13 cellular contexts compared by ENCODE assay signal in genomic region chr9:130825809-130826208, GRCh38. TPM values are rescaled to one million over a fixed set of nuclear protein-coding genes. Genes with fewer than 3 reads are reported as not detected.
DNase-seq lines count a peak whose midpoint lies in the region; ATAC-seq, FAIRE-seq and TF ChIP-seq lines count a peak whose summit lies in the region.
"Had no signal": no experiment of that assay in that cellular context is flagged by ENCODE, and none has a peak within 500 bp of the region (broad histone marks: within the 10 kb centered on the region; RNA-seq: fewer than 3 reads in every experiment).

No MANE protein-coding gene starts in this region.

- H3K9me3 ChIP-seq in SK-N-SH (peaks cover 7% of the 10 kb centered on the region; the same call in 1 of the 2 replicates), H1 (ENCODE audit: insufficient read depth in 2 of 2, low read depth in 1 of 2, low read length in 1 of 2) (peaks cover 2 to 3% of the 10 kb centered on the region in 2 experiments; a peak in 2 of 4 replicates), neuronal stem cell (replicated peaks in 1 of 2; ENCODE audit: control insufficient read depth in 2 of 2, insufficient read depth in 1 of 2, low read depth in 1 of 2, low read length in 2 of 2) (peaks cover 0 to 18% of the 10 kb centered on the region in 2 donors), transverse colon (no peaks in the 10 kb centered on the region)

- H3K18ac ChIP-seq in H1 (ENCODE audit: extremely low read depth, low read length): no peak overlapping the region; the same call in 1 of the 2 replicates
- H3K18ac ChIP-seq in neuronal stem cell (ENCODE audit: low read length): no peak overlapping the region

- peak overlapping the region; percentile 79 to 84; a peak in 2 of 4 replicates for H3K27ac ChIP-seq in SK-N-SH (ENCODE audit: low read depth in 2 of 2, low read length in 1 of 2)
- no peak overlapping the region for H3K27ac ChIP-seq in H1 (ENCODE audit: low read depth, low read length)
- H3K27ac ChIP-seq in neuronal stem cell (replicated peaks; ENCODE audit: low read length): peak overlapping the region; percentile 21
- peak overlapping the region; percentile 61 to 86 (median 75) for H3K27ac ChIP-seq in transverse colon

- H2BK120ac ChIP-seq in H1 (replicated peaks; ENCODE audit: low read depth, low read length) (peak overlapping the region; percentile 96), neuronal stem cell (ENCODE audit: low read depth, low read length) (no peak overlapping the region)

- H3K4me2 ChIP-seq in SK-N-SH (peak overlapping the region; percentile 58; the same call in 1 of the 2 replicates), H1 (ENCODE audit: insufficient read depth in 1 of 2, low read depth in 2 of 2, low read length in 2 of 2) (peak overlapping the region in 1 of 2 experiments; percentile 61; a peak in 3 of 4 replicates), neuronal stem cell (ENCODE audit: insufficient read depth, low read length, poor library complexity, severe bottlenecking) (no peak overlapping the region)

- no peak for TF ChIP-seq POLR2A in H1 (IDR thresholded peaks at IDR 0.05; ENCODE audit: control extremely low read depth in 1 of 2, low read depth in 2 of 2, low read length in 2 of 2)
- no peak for TF ChIP-seq POLR2A in transverse colon (IDR thresholded peaks at IDR 0.05)

- no peaks in the 10 kb centered on the region for H3K9me2 ChIP-seq in SK-N-SH

- TF ChIP-seq EP300 in SK-N-SH (IDR thresholded peaks at IDR 0.05; ENCODE audit: borderline replicate concordance in 1 of 2, low read depth in 1 of 2, low read length in 1 of 2) (no peak), H1 (IDR thresholded peaks at IDR 0.05; ENCODE audit: borderline replicate concordance in 1 of 2, low read depth in 2 of 2, low read length in 2 of 2) (no peak), transverse colon (IDR thresholded peaks at IDR 0.05; ENCODE audit: low read depth) (no peak)

- no peaks in the 10 kb centered on the region for H4K20me1 ChIP-seq in SK-N-SH (ENCODE audit: insufficient read depth)
- no peaks in the 10 kb centered on the region for H4K20me1 ChIP-seq in H1 (replicated peaks in 1 of 2; ENCODE audit: control insufficient read depth in 1 of 2, insufficient read depth in 2 of 2, low read length in 2 of 2)

- peaks cover 21 to 34% of the 10 kb centered on the region in 2 experiments; a peak in 3 of 4 replicates for H3K4me1 ChIP-seq in SK-N-SH (ENCODE audit: control insufficient read depth in 1 of 2, insufficient read depth in 2 of 2, low read depth in 1 of 2, low read length in 1 of 2)
- H3K4me1 ChIP-seq in H1 (replicated peaks in 1 of 4; ENCODE audit: control insufficient read depth in 3 of 4, insufficient read depth in 4 of 4, low read length in 3 of 4): peaks cover 11 to 28% (median 19%) of the 10 kb centered on the region in 4 experiments
- peaks cover 15 to 24% of the 10 kb centered on the region in 2 donors for H3K4me1 ChIP-seq in neuronal stem cell (ENCODE audit: control insufficient read depth in 2 of 2, insufficient read depth in 1 of 2, low read depth in 1 of 2, low read length in 2 of 2)
- peaks cover 30 to 54% (median 35%) of the 10 kb centered on the region in 4 donors for H3K4me1 ChIP-seq in transverse colon

- peaks cover 15% of the 10 kb centered on the region for H3F3A ChIP-seq in SK-N-SH (replicated peaks; ENCODE audit: insufficient read depth)

- H3K36me3 ChIP-seq in SK-N-SH (replicated peaks in 1 of 2; ENCODE audit: control insufficient read depth in 1 of 2, insufficient read depth in 2 of 2, low read length in 1 of 2): peaks cover 0 to 7% of the 10 kb centered on the region in 2 experiments
- no peaks in the 10 kb centered on the region for H3K36me3 ChIP-seq in H1 (ENCODE audit: control insufficient read depth in 2 of 4, insufficient read depth in 4 of 4, low read length in 3 of 4)
- no peaks in the 10 kb centered on the region for H3K36me3 ChIP-seq in neuronal stem cell (replicated peaks in 1 of 2; ENCODE audit: control insufficient read depth in 2 of 2, insufficient read depth in 2 of 2, low read length in 2 of 2)
- no peaks in the 10 kb centered on the region for H3K36me3 ChIP-seq in transverse colon

- H2BK12ac ChIP-seq in H1 (ENCODE audit: low read depth, low read length) (no peak overlapping the region), neuronal stem cell (ENCODE audit: low read length) (no peak overlapping the region)

- peak overlapping the region; percentile 78 for H4K5ac ChIP-seq in H1 (ENCODE audit: insufficient read length, low read depth, low read length)

- H2AK5ac ChIP-seq in H1 (ENCODE audit: low read depth, low read length) (no peak overlapping the region), neuronal stem cell (ENCODE audit: low read depth, low read length) (no peak overlapping the region)

- H3K56ac ChIP-seq in H1 (replicated peaks; ENCODE audit: insufficient read length, low read depth, low read length): no peak overlapping the region

- no peak overlapping the region for H3K4me3 ChIP-seq in SK-N-SH (ENCODE audit: low read depth in 2 of 2, low read length in 1 of 2)
- H3K4me3 ChIP-seq in H1 (ENCODE audit: extremely low read depth in 1 of 4, insufficient read depth in 2 of 4, low read depth in 3 of 4, low read length in 4 of 4): peak overlapping the region in 1 of 4 experiments; percentile 40; a peak in 1 of 8 replicates
- H3K4me3 ChIP-seq in neuronal stem cell (ENCODE audit: low read length in 2 of 2): no peak overlapping the region
- no peak overlapping the region for H3K4me3 ChIP-seq in transverse colon

- H2BK5ac ChIP-seq in H1 (ENCODE audit: low read depth, low read length): no peak overlapping the region
- H2BK5ac ChIP-seq in neuronal stem cell (ENCODE audit: low read length): no peak overlapping the region

- WGBS in SK-N-SH (ENCODE audit: low lambda C conversion rate): 98% methylated on average over 5 of the region's 5 CpGs
- 81% methylated on average over 5 of the region's 5 CpGs; no CpG with 5 or more reads in 1 of the 2 experiments for WGBS in H1 (ENCODE audit: extremely low coverage in 1 of 2, insufficient coverage in 1 of 2, insufficient read length in 1 of 2, insufficient replicate concordance in 2 of 2, low coverage in 1 of 2, low lambda C conversion rate in 2 of 2, missing lambda C conversion rate in 1 of 2), 2 experiments
- no CpG with 5 or more reads among the region's 5 CpGs for WGBS in neuronal stem cell (ENCODE audit: extremely low coverage in 2 of 2, insufficient read length in 2 of 2, insufficient replicate concordance in 1 of 2), 2 donors
- WGBS in transverse colon (ENCODE audit: low coverage in 1 of 2), 2 donors: 91% methylated on average over 3 to 5 of the region's 5 CpGs

- in situ Hi-C loops in transverse colon (cut with MboI; ENCODE audit: low pct_ligation_motif_present in 1 of 4, low pct_unique_long_range_greater_than_20kb in 1 of 4, low sequenced_read_pairs in 3 of 4): no loop called here

- TF ChIP-seq CTCF in SK-N-SH (IDR thresholded peaks at IDR 0.05) (no peak), H1 (IDR thresholded peaks at IDR 0.05; ENCODE audit: control extremely low read depth in 1 of 3, insufficient read depth in 1 of 3, low read depth in 1 of 3, low read length in 3 of 3) (no peak), transverse colon (IDR thresholded peaks at IDR 0.05) (no peak)

- DNase-seq in SK-N-SH (no peak), H1 (ENCODE audit: low read depth in 1 of 2, low spot score in 2 of 2) (no peak), neuronal stem cell (ENCODE audit: low spot score) (no peak), transverse colon (no peak), HT-29 (ENCODE audit: low spot score) (no peak), DMS53 treated with DMSO at 0.1 percent for 48 hours (lab: John Stamatoyannopoulos, UW; ENCODE audit: unreplicated experiment) (no peak)
- DNase-seq: activated B cell treated with CpG ODN at 0.5 μM for 24 hours; CD4-positive, CD25-positive, alpha-beta regulatory T cell; hippocampal formation; stimulated activated CD8-positive, alpha-beta memory T cell treated with anti-CD3 and anti-CD28 coated beads, Interleukin-4, amount 100 ng/mL, for 48 hours had no signal

- peak overlapping the region; percentile 75; the same call in 1 of the 2 replicates for H2BK20ac ChIP-seq in H1 (ENCODE audit: low read length)

- H3K9ac ChIP-seq in SK-N-SH (peak overlapping the region; percentile 16; the same call in 1 of the 2 replicates), H1 (replicated peaks in 1 of 4; ENCODE audit: extremely low read depth in 1 of 4, low read depth in 3 of 4, low read length in 3 of 4) (no peak overlapping the region), neuronal stem cell (ENCODE audit: low read depth, low read length, poor library complexity) (no peak overlapping the region)

- H2AFZ ChIP-seq in SK-N-SH (ENCODE audit: low read depth) (no peak overlapping the region), H1 (ENCODE audit: low read length) (no peak overlapping the region), neuronal stem cell (ENCODE audit: low read length) (no peak overlapping the region)

- no peak for FAIRE-seq in H1 (lab: Jason Lieb, UNC)
- FAIRE-seq: HepG2 had no signal

- no peak for TF ChIP-seq RAD21 in SK-N-SH (IDR thresholded peaks at IDR 0.05; ENCODE audit: low read length)
- TF ChIP-seq RAD21 in H1 (IDR thresholded peaks at IDR 0.05 in 1 of 2, conservative IDR thresholded peaks at IDR 0.05 in 1 of 2; ENCODE audit: low read depth in 2 of 2, low read length in 2 of 2): no peak

- no peak overlapping the region for H4K91ac ChIP-seq in H1 (replicated peaks; ENCODE audit: insufficient read length, low read length)
- no peak overlapping the region for H4K91ac ChIP-seq in neuronal stem cell (ENCODE audit: low read depth, low read length, poor library complexity)

- peak overlapping the region; percentile 89 for H3K4ac ChIP-seq in H1 (replicated peaks; ENCODE audit: insufficient read length, low read depth, low read length)
- no peak overlapping the region for H3K4ac ChIP-seq in neuronal stem cell (ENCODE audit: low read length)

- H3K79me1 ChIP-seq in H1 (ENCODE audit: low read depth, low read length) (no peaks in the 10 kb centered on the region), neuronal stem cell (ENCODE audit: low read depth, low read length) (peaks cover 1% of the 10 kb centered on the region)

- peaks cover 45% of the 10 kb centered on the region for H3K79me2 ChIP-seq in SK-N-SH (ENCODE audit: insufficient read depth)
- peaks cover 0 to 35% of the 10 kb centered on the region in 2 experiments; a peak in 3 of 4 replicates for H3K79me2 ChIP-seq in H1 (ENCODE audit: control insufficient read depth in 1 of 2, insufficient read depth in 2 of 2, low read length in 2 of 2)

- H3K14ac ChIP-seq in H1 (ENCODE audit: insufficient read length) (no peak overlapping the region), neuronal stem cell (ENCODE audit: low read length) (no peak overlapping the region)

- H2BK15ac ChIP-seq in H1 (ENCODE audit: low read length) (no peak overlapping the region), neuronal stem cell (ENCODE audit: low read length) (no peak overlapping the region)

- intact Hi-C loops in transverse colon (cut with DNase I; ENCODE audit: low total_unique reads): no loop called here

- H3K23ac ChIP-seq in H1 (ENCODE audit: insufficient read length) (no peak overlapping the region), neuronal stem cell (ENCODE audit: low read depth, low read length, poor library complexity) (no peak overlapping the region)

- H3K27me3 ChIP-seq in SK-N-SH (ENCODE audit: insufficient read depth) (no peaks in the 10 kb centered on the region), H1 (replicated peaks in 1 of 4; ENCODE audit: control insufficient read depth in 3 of 4, extremely low read depth in 1 of 4, insufficient read depth in 3 of 4, low read length in 3 of 4) (no peaks in the 10 kb centered on the region), neuronal stem cell (ENCODE audit: control insufficient read depth in 3 of 3, insufficient read depth in 3 of 3, low read depth in 1 of 3, low read length in 3 of 3) (no peaks in the 10 kb centered on the region), transverse colon (no peaks in the 10 kb centered on the region)

- H4K8ac ChIP-seq in H1 (ENCODE audit: extremely low read depth, insufficient read depth, low read length): no peak overlapping the region
- no peak overlapping the region for H4K8ac ChIP-seq in neuronal stem cell (ENCODE audit: low read depth, low read length)

- CTCF ChIA-PET in SK-N-SH (lab: Yijun Ruan, JAX) (interaction anchor here (0.7 to 2.3 kb wide), 3 partner anchors 40 to 124 kb away, joined by 3 to 7 read pairs (median 4); no protein-coding TSS in a partner anchor), H1 (lab: Charles Lee; ENCODE audit: partially characterized antibody) (interaction anchor here (0.9 to 1.9 kb wide), 7 partner anchors 21 to 125 kb away, joined by 3 to 10 read pairs (median 3); no protein-coding TSS in a partner anchor)

- ATAC-seq in SK-N-SH treated with all-trans-retinoic acid at 6 μM for 48 hours: no peak
- ATAC-seq in GM19467 (IDR thresholded peaks at IDR 0.05; ENCODE audit: unreplicated experiment): no peak

- POLR2A ChIA-PET in SK-N-SH (lab: Yijun Ruan, JAX): no interaction called here
- POLR2A ChIA-PET in H1 (lab: Charles Lee; ENCODE audit: partially characterized antibody): interaction anchor here (0.7 to 3.5 kb wide), 9 partner anchors 8 to 116 kb away, joined by 3 to 24 read pairs (median 8); partner anchors contain the start of gene ABL1

- peaks cover 5% of the 10 kb centered on the region; the same call in 1 of the 2 replicates for H3K23me2 ChIP-seq in H1 (ENCODE audit: low read depth, low read length)

RNA-seq across cellular contexts. Expression of gene ABL1, which starts 9.2 kb away (rescaled TPM):
- 23.5 and 24.6 TPM in 2 replicates for polyA plus RNA-seq in SK-N-SH (2012; rRNA removed)
- polyA plus RNA-seq in SK-N-SH (2012; cell fraction: cytosol; rRNA removed): 16.8 and 22.1 TPM in 2 replicates
- 46.2 and 46.5 TPM in 2 replicates for polyA plus RNA-seq in SK-N-SH (2012; cell fraction: nucleus; rRNA removed)
- total RNA-seq in H1 (2021; fragmentation: NEBNext Ultra II Directional; extraction: Animal tissue kit (Norgen Biotek cat#: 25700)): 104 and 110 TPM in 2 replicates
- 35.3 and 50.0 TPM in 2 replicates for polyA plus RNA-seq in H1 (2011; rRNA removed)
- 41.4 TPM for polyA plus RNA-seq in H1 (2011; cell fraction: cytosol; rRNA removed)
- polyA plus RNA-seq in H1 (2011; cell fraction: nucleus; rRNA removed): 52.8 TPM
- 55.9 to 65.2 TPM (median 59.1 TPM) in 4 replicates for polyA plus RNA-seq in H1 (2012, experiment 1 of 2)
- polyA plus RNA-seq in H1 (2012, experiment 2 of 2): 58.6 TPM
- polyA plus RNA-seq in H1 (2013, experiment 1 of 2): 42.6 TPM
- polyA plus RNA-seq in H1 (2013, experiment 2 of 2): 43.7 TPM
- 78.2 and 79.9 TPM in 2 replicates for polyA minus RNA-seq in H1 (2011; rRNA and poly(A)+ RNA removed)
- polyA minus RNA-seq in H1 (2011; cell fraction: cytosol; rRNA and poly(A)+ RNA removed): 59.2 TPM
- polyA minus RNA-seq in H1 (2011; cell fraction: nucleus; rRNA and poly(A)+ RNA removed): 41.2 TPM
- 50.4 TPM for polyA plus RNA-seq in neuronal stem cell (2013, experiment 1 of 2)
- 51.5 TPM for polyA plus RNA-seq in neuronal stem cell (2013, experiment 2 of 2)
- 10 to 100 TPM; 66.9 to 97.1 (median 81.8) TPM for total RNA-seq in transverse colon
- total RNA-seq in HT-29 (2014; rRNA removed; shearing (Covaris generic)): 15.1 and 16.4 TPM in 2 replicates
